Comparison of ENCODE assay signal across 19 cellular contexts in the genomic region with DNA sequence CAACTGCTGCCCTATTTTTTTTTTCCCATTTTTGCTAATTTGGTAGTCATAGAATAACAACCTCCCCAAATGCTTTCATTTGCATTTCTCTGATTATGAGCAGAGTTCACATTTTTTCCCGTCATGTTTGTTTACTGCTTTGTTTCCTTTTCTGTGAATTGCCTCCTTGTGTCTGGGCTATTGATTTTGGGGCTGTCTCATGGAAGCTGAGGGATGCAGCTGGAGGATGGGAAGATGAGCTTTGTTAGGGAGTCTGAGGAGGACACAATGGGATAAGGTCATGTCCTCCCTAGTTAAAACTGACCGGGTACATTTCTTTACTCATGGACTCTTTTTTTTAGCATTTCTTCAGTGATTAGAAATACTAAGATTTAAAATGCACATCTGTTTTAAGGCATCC.
"Had no signal": no experiment of that assay in that cellular context is flagged by ENCODE, and none has a peak within 500 bp of the region (broad histone marks: within the 10 kb centered on the region; RNA-seq: fewer than 3 reads in every experiment).

No MANE protein-coding gene starts in this region.

- H3K27ac Mint-ChIP-seq: activated naive CD8-positive, alpha-beta T cell treated with anti-CD3 and anti-CD28 coated beads, Interleukin-2, amount 10 ng/mL, durations not matched to agents 7 days and 5 days; naive thymus-derived CD4-positive, alpha-beta T cell had no signal

- H3K4me1 Mint-ChIP-seq: activated naive CD8-positive, alpha-beta T cell treated with anti-CD3 and anti-CD28 coated beads, Interleukin-2, amount 10 ng/mL, durations not matched to agents 7 days and 5 days; naive thymus-derived CD4-positive, alpha-beta T cell had no signal

- H3K27me3 ChIP-seq: thyroid gland, upper lobe of right lung had no signal

- H3K36me3 ChIP-seq: lower lobe of right lung, thyroid gland, upper lobe of right lung had no signal

- ATAC-seq: left colon; lower lobe of right lung; naive thymus-derived CD4-positive, alpha-beta T cell; psoas muscle; stimulated activated naive CD8-positive, alpha-beta T cell treated with anti-CD3 and anti-CD28 coated beads, Interleukin-15, Interleukin-2, amounts not matched to agents 100 U/mL and 50 U/mL, for 24 hours; upper lobe of right lung had no signal

- DNase-seq: activated CD4-positive, alpha-beta T cell treated with anti-CD3 and anti-CD28 coated beads, Interleukin-2, amount 50 U/mL, for 1 hour; activated CD4-positive, CD25-positive, alpha-beta regulatory T cell treated with anti-CD3 and anti-CD28 coated beads, Interleukin-2, amount 50 U/mL, for 72 hours; activated gamma-delta T cell treated with Interleukin-2 at 50 U/mL for 16 hours; activated naive CD8-positive, alpha-beta T cell treated with anti-CD3 and anti-CD28 coated beads, Interleukin-2, amount 10 ng/mL, durations not matched to agents 7 days and 5 days; activated T-cell treated with anti-CD3 and anti-CD28 coated beads, Interleukin-2, amount 50 U/mL, for 1 hour; amniotic stem cell; cerebellar nuclear complex; cortex of kidney; left colon; lower lobe of right lung; naive thymus-derived CD4-positive, alpha-beta T cell; psoas muscle; right cardiac atrium; stimulated activated CD4-positive, alpha-beta T cell treated with anti-CD3 and anti-CD28 coated beads, Interleukin-4, amount 100 ng/mL, for 4 hours; stimulated activated naive CD8-positive, alpha-beta T cell treated with anti-CD3 and anti-CD28 coated beads, Interleukin-15, Interleukin-2, amounts not matched to agents 100 U/mL and 50 U/mL, for 24 hours; thyroid gland; upper lobe of right lung had no signal

- H3K9me3 ChIP-seq: lower lobe of right lung, psoas muscle, thyroid gland, upper lobe of right lung had no signal

- H3K4me1 ChIP-seq: lower lobe of right lung, upper lobe of right lung had no signal

- H3K36me3 Mint-ChIP-seq: activated naive CD8-positive, alpha-beta T cell treated with anti-CD3 and anti-CD28 coated beads, Interleukin-2, amount 10 ng/mL, durations not matched to agents 7 days and 5 days; naive thymus-derived CD4-positive, alpha-beta T cell had no signal

- H3K27ac ChIP-seq: epithelial cell of prostate, lower lobe of right lung, psoas muscle, thyroid gland, upper lobe of right lung, VCaP had no signal

- H3K4me3 ChIP-seq: lower lobe of right lung, psoas muscle, thyroid gland, upper lobe of right lung had no signal

- H3K4me3 Mint-ChIP-seq: activated naive CD8-positive, alpha-beta T cell treated with anti-CD3 and anti-CD28 coated beads, Interleukin-2, amount 10 ng/mL, durations not matched to agents 7 days and 5 days; naive thymus-derived CD4-positive, alpha-beta T cell had no signal
